In genomic region chr2:241373449-241373848, GRCh38 we compare ENCODE assay signal across 16 cellular contexts. TPM values are rescaled to one million over a fixed set of nuclear protein-coding genes. Genes with fewer than 3 reads are reported as not detected.
DNase-seq lines count a peak whose midpoint lies in the region.
"Had no signal": no experiment of that assay in that cellular context is flagged by ENCODE, and none has a peak within 500 bp of the region (broad histone marks: within the 10 kb centered on the region; RNA-seq: fewer than 3 reads in every experiment).

No MANE protein-coding gene starts in this region.

- no peaks in the 10 kb centered on the region for H3K9me3 Mint-ChIP-seq in CD8-positive, alpha-beta memory T cell
- H3K9me3 Mint-ChIP-seq: activated CD4-positive, alpha-beta memory T cell treated with anti-CD3 and anti-CD28 coated beads for 36 hours; naive thymus-derived CD4-positive, alpha-beta T cell had no signal

- DNase-seq in D341Med (ENCODE audit: low spot score) (peak; percentile 76), MV-4-11 (lab: John Stamatoyannopoulos, UW) (peak; percentile 26), SHP77 (lab: John Stamatoyannopoulos, UW) (peak; percentile 50 to 71), DMS114 treated with DMSO at 0.1 percent for 48 hours (lab: John Stamatoyannopoulos, UW; ENCODE audit: unreplicated experiment) (no peak)
- no peak for DNase-seq in CD8-positive, alpha-beta memory T cell
- no peak for DNase-seq in activated CD4-positive, alpha-beta T cell treated with anti-CD3 and anti-CD28 coated beads, Interleukin-2, amount 50 U/mL, for 48 hours
- DNase-seq: activated CD4-positive, alpha-beta memory T cell treated with anti-CD3 and anti-CD28 coated beads for 36 hours; heart left ventricle; left cardiac atrium; naive thymus-derived CD4-positive, alpha-beta T cell; NCI-H2107; T-helper 9 cell had no signal

- H3K4me3 ChIP-seq in mucosa of rectum (ENCODE audit: low read length in 2 of 2) = no peak overlapping the region
- H3K4me3 ChIP-seq in CD8-positive, alpha-beta memory T cell (ENCODE audit: low read length) = no peak overlapping the region
- H3K4me3 ChIP-seq: heart left ventricle, K562, right atrium auricular region had no signal

- H3K36me3 ChIP-seq in mucosa of rectum (ENCODE audit: control insufficient read depth in 2 of 2, insufficient read depth in 2 of 2, low read length in 2 of 2) = peaks cover 11 to 16% of the 10 kb centered on the region in 2 donors
- H3K36me3 ChIP-seq in CD8-positive, alpha-beta memory T cell (ENCODE audit: insufficient read depth, low read length) = peaks cover 5% of the 10 kb centered on the region

- CTCF ChIA-PET in CD8-positive, alpha-beta memory T cell (lab: Charles Lee) = no interaction called here

- POLR2A ChIA-PET in CD8-positive, alpha-beta memory T cell (lab: Charles Lee) = no interaction called here

- peaks cover 28 to 49% of the 10 kb centered on the region in 2 donors for H3K4me1 ChIP-seq in mucosa of rectum (ENCODE audit: control insufficient read depth in 2 of 2, insufficient read depth in 2 of 2, low read length in 2 of 2)
- no peaks in the 10 kb centered on the region for H3K4me1 ChIP-seq in CD8-positive, alpha-beta memory T cell (ENCODE audit: insufficient read depth, low read length)
- H3K4me1 ChIP-seq: right atrium auricular region had no signal

- H3K27ac ChIP-seq in mucosa of rectum (ENCODE audit: low read depth in 2 of 2, low read length in 2 of 2) = peak overlapping the region; percentile 71 to 79
- H3K27ac ChIP-seq in CD8-positive, alpha-beta memory T cell (ENCODE audit: low read depth, low read length) = no peak overlapping the region
- H3K27ac ChIP-seq: right atrium auricular region, RWPE1 had no signal

- H3K4me3 Mint-ChIP-seq in CD8-positive, alpha-beta memory T cell = no peak overlapping the region
- H3K4me3 Mint-ChIP-seq: activated CD4-positive, alpha-beta memory T cell treated with anti-CD3 and anti-CD28 coated beads for 36 hours; naive thymus-derived CD4-positive, alpha-beta T cell had no signal

- H3K27ac Mint-ChIP-seq in CD8-positive, alpha-beta memory T cell = no peak overlapping the region
- H3K27ac Mint-ChIP-seq: activated CD4-positive, alpha-beta memory T cell treated with anti-CD3 and anti-CD28 coated beads for 36 hours; naive thymus-derived CD4-positive, alpha-beta T cell had no signal

- peak overlapping the region in 1 of 2 donors; percentile 18 for H3K9ac ChIP-seq in mucosa of rectum (ENCODE audit: low read depth in 1 of 2, low read length in 2 of 2)

- H3K27me3 ChIP-seq in mucosa of rectum (ENCODE audit: control insufficient read depth in 2 of 2, insufficient read depth in 2 of 2, low read length in 2 of 2) = no peaks in the 10 kb centered on the region
- H3K27me3 ChIP-seq in CD8-positive, alpha-beta memory T cell (ENCODE audit: insufficient read depth, low read length, poor library complexity, severe bottlenecking) = no peaks in the 10 kb centered on the region
- H3K27me3 ChIP-seq: heart left ventricle, right atrium auricular region had no signal

- peaks cover 0 to 2% (median 0%) of the 10 kb centered on the region in 3 donors for H3K4me1 Mint-ChIP-seq in CD8-positive, alpha-beta memory T cell

- no peaks in the 10 kb centered on the region for H3K27me3 Mint-ChIP-seq in CD8-positive, alpha-beta memory T cell
- H3K27me3 Mint-ChIP-seq: activated CD4-positive, alpha-beta memory T cell treated with anti-CD3 and anti-CD28 coated beads for 36 hours; naive thymus-derived CD4-positive, alpha-beta T cell had no signal

- peaks cover 0 to 28% (median 4%) of the 10 kb centered on the region in 3 donors for H3K36me3 Mint-ChIP-seq in CD8-positive, alpha-beta memory T cell

- H3K9me3 ChIP-seq in mucosa of rectum (ENCODE audit: control insufficient read depth in 2 of 2, low read length in 2 of 2) = no peaks in the 10 kb centered on the region
- no peaks in the 10 kb centered on the region for H3K9me3 ChIP-seq in CD8-positive, alpha-beta memory T cell (ENCODE audit: low read length)
- H3K9me3 ChIP-seq: heart left ventricle, right atrium auricular region had no signal

RNA-seq across cellular contexts. Expression of gene FARP2, which starts 17.4 kb away (rescaled TPM):
- 10 to 100 TPM; 32.8 to 36.0 TPM for total RNA-seq in CD8-positive, alpha-beta memory T cell
- 10.4 TPM for polyA plus RNA-seq in CD8-positive, alpha-beta memory T cell

RNA-seq across cellular contexts. Expression of gene SEPTIN2, which starts 57.7 kb away (rescaled TPM):
- total RNA-seq in CD8-positive, alpha-beta memory T cell = 100 to 1,000 TPM; 301 to 319 TPM
- 187 TPM for polyA plus RNA-seq in CD8-positive, alpha-beta memory T cell

RNA-seq across cellular contexts. Expression of gene HDLBP, which starts 58.0 kb away (rescaled TPM):
- 100 to 1,000 TPM; 307 to 313 TPM for total RNA-seq in CD8-positive, alpha-beta memory T cell
- polyA plus RNA-seq in CD8-positive, alpha-beta memory T cell = 70.0 TPM

Comparison
In these comparisons a context has a peak if more than half of its experiments do, and no peak if none do; other contexts are left out.
1. DNase-seq: peak in D341Med (single experiment), MV-4-11 (single experiment) and SHP77 (2 of 2); none in CD8-positive, alpha-beta memory T cell (0 of 5), activated CD4-positive, alpha-beta T cell treated with anti-CD3 and anti-CD28 coated beads, Interleukin-2, amount 50 U/mL, for 48 hours (0 of 2) and DMS114 treated with DMSO at 0.1 percent for 48 hours (single experiment).